11 cellular contexts compared by ENCODE assay signal in genomic region chr14:64611358-64612020, GRCh38.
DNase-seq lines count a peak whose midpoint lies in the region; ATAC-seq and TF ChIP-seq lines count a peak whose summit lies in the region.
"Had no signal": no experiment of that assay in that cellular context is flagged by ENCODE, and none has a peak within 500 bp of the region (broad histone marks: within the 10 kb centered on the region; RNA-seq: fewer than 3 reads in every experiment).

No MANE protein-coding gene starts in this region.

- H3K4me1 ChIP-seq in left lung, result peaks cover 0 to 11% of the 10 kb centered on the region in 2 donors

- H3K4me3 Mint-ChIP-seq in HFFc6 (peak overlapping the region; percentile 49), type B pancreatic cell (no peak overlapping the region)
- H3K4me3 Mint-ChIP-seq: WTC11 had no signal

- H3K4me1 Mint-ChIP-seq in HFFc6 (ENCODE audit: low read depth) (peaks cover 48% of the 10 kb centered on the region), type B pancreatic cell (ENCODE audit: unreplicated experiment) (peaks cover 29% of the 10 kb centered on the region)

- peak overlapping the region; percentile 25 for H3K27ac ChIP-seq in brain microvascular endothelial cell
- peak overlapping the region in 1 of 2 donors; percentile 35 for H3K27ac ChIP-seq in left lung

- in situ Hi-C loops in brain microvascular endothelial cell (cut with HindIII; ENCODE audit: low pct_ligation_motif_present, low sequenced_read_pairs), result no loop called here

- no peaks in the 10 kb centered on the region for H3K36me3 ChIP-seq in brain microvascular endothelial cell (replicated peaks)
- no peaks in the 10 kb centered on the region for H3K36me3 ChIP-seq in left lung

- intact Hi-C loops in left lung (cut with DNase I), result no loop called here

- H3K27ac Mint-ChIP-seq in HFFc6 (peak overlapping the region; percentile 89), type B pancreatic cell (peak overlapping the region; percentile 46)
- H3K27ac Mint-ChIP-seq: activated T-helper 2 cell treated with anti-CD3 and anti-CD28 coated beads, Interferon-gamma antibody, Interleukin-2, Interleukin-4, amounts not matched to agents 10 μg/mL and 5 μg/mL and 100 μg/mL, durations not matched to agents 14 hours and 24 hours and 36 hours; WTC11 had no signal

- H3K27me3 ChIP-seq in brain microvascular endothelial cell (replicated peaks) (no peaks in the 10 kb centered on the region), left lung (no peaks in the 10 kb centered on the region)

- no peaks in the 10 kb centered on the region for H3K9me3 Mint-ChIP-seq in HFFc6
- H3K9me3 Mint-ChIP-seq in type B pancreatic cell, result no peaks in the 10 kb centered on the region
- H3K9me3 Mint-ChIP-seq: activated T-helper 2 cell treated with anti-CD3 and anti-CD28 coated beads, Interferon-gamma antibody, Interleukin-2, Interleukin-4, amounts not matched to agents 10 μg/mL and 5 μg/mL and 100 μg/mL, durations not matched to agents 14 hours and 24 hours and 36 hours; WTC11 had no signal

- H3K36me3 Mint-ChIP-seq in HFFc6 (ENCODE audit: low read depth), result peaks cover 5% of the 10 kb centered on the region
- H3K36me3 Mint-ChIP-seq in type B pancreatic cell, result no peaks in the 10 kb centered on the region
- H3K36me3 Mint-ChIP-seq: WTC11 had no signal

- H3K27me3 Mint-ChIP-seq in HFFc6 (ENCODE audit: insufficient read depth), result peaks cover 4% of the 10 kb centered on the region; the same call in 1 of the 2 replicates
- peaks cover under 1% of the 10 kb centered on the region for H3K27me3 Mint-ChIP-seq in type B pancreatic cell

- H3K9me3 ChIP-seq in left lung, result no peaks in the 10 kb centered on the region

- ATAC-seq in left lung, result peak; percentile 71
- ATAC-seq in HG02970 (IDR thresholded peaks at IDR 0.05; ENCODE audit: low FRiP score, unreplicated experiment), result no peak
- no peak for ATAC-seq in HG03342 (IDR thresholded peaks at IDR 0.05; ENCODE audit: unreplicated experiment)
- ATAC-seq: stimulated activated naive CD8-positive, alpha-beta T cell treated with anti-CD3 and anti-CD28 coated beads, Interleukin-15, Interleukin-2, amounts not matched to agents 100 U/mL and 50 U/mL, for 24 hours; WTC11 had no signal

- H3K4me3 ChIP-seq in brain microvascular endothelial cell (ENCODE audit: low read depth, low read length) (no peak overlapping the region), left lung (no peak overlapping the region)

- TF ChIP-seq CTCF in HFFc6 (IDR thresholded peaks at IDR 0.05), result no peak
- no peak for TF ChIP-seq CTCF in brain microvascular endothelial cell (IDR thresholded peaks at IDR 0.05; ENCODE audit: low read depth, low read length, missing control alignments)
- no peak for TF ChIP-seq CTCF in left lung (IDR thresholded peaks at IDR 0.05)
- no peak for TF ChIP-seq CTCF in type B pancreatic cell (conservative IDR thresholded peaks at IDR 0.05)

- DNase-seq in HFFc6 (peak; percentile 23), brain microvascular endothelial cell (no peak), left lung (no peak), type B pancreatic cell (ENCODE audit: extremely low spot score, unreplicated experiment) (no peak), cerebellar nuclear complex (lab: John Stamatoyannopoulos, UW) (no peak)
- DNase-seq: kidney; stimulated activated naive CD8-positive, alpha-beta T cell treated with anti-CD3 and anti-CD28 coated beads, Interleukin-15, Interleukin-2, amounts not matched to agents 100 U/mL and 50 U/mL, for 24 hours had no signal
